ENCODE assay signal across 25 cellular contexts in genomic region chr9:75616841-75617566, GRCh38.
"Had no signal": no experiment of that assay in that cellular context is flagged by ENCODE, and none has a peak within 500 bp of the region (broad histone marks: within the 10 kb centered on the region; RNA-seq: fewer than 3 reads in every experiment).

No MANE protein-coding gene starts in this region.

- H3K4me3 ChIP-seq: adrenal gland, ascending aorta, esophagus muscularis mucosa, gastrocnemius medialis, thoracic aorta, upper lobe of left lung had no signal

- H3K9me3 ChIP-seq: adrenal gland, ascending aorta, esophagus muscularis mucosa, gastrocnemius medialis, thoracic aorta, upper lobe of left lung had no signal

- DNase-seq: activated CD4-positive, alpha-beta T cell treated with anti-CD3 and anti-CD28 coated beads, Interleukin-2, amount 50 U/mL, for 4 hours; activated CD8-positive, alpha-beta memory T cell treated with anti-CD3 and anti-CD28 coated beads for 24 hours; activated CD8-positive, alpha-beta memory T cell treated with anti-CD3 and anti-CD28 coated beads, Interleukin-2, amount 50 U/mL, for 4 hours; activated naive CD4-positive, alpha-beta T cell; activated T-cell treated with anti-CD3 and anti-CD28 coated beads, Interleukin-2, amount 50 U/mL, for 4 hours; adrenal gland; brain microvascular endothelial cell; central memory CD4-positive, alpha-beta T cell; dermis blood vessel endothelial cell; effector memory CD4-positive, alpha-beta T cell; gastrocnemius medialis; hypothalamus; left cardiac atrium; retina; stimulated activated CD4-positive, alpha-beta T cell treated with anti-CD3 and anti-CD28 coated beads, Interleukin-4, amount 100 ng/mL, for 24 hours; stimulated activated naive CD4-positive, alpha-beta T cell treated with Interleukin-2 at 50 U/mL for 16 hours; T-helper 1 cell; upper lobe of left lung had no signal

- H3K9me3 Mint-ChIP-seq: activated T-cell treated with anti-CD3 and anti-CD28 coated beads, Interleukin-2, amount 50 U/mL, for 4 hours; activated T-helper 2 cell treated with anti-CD3 and anti-CD28 coated beads, Interferon-gamma antibody, Interleukin-2, Interleukin-4, amounts not matched to agents 10 μg/mL and 5 μg/mL and 100 μg/mL, durations not matched to agents 14 hours and 24 hours and 36 hours had no signal

- H3K4me3 Mint-ChIP-seq: activated naive CD8-positive, alpha-beta T cell; activated T-cell treated with anti-CD3 and anti-CD28 coated beads, Interleukin-2, amount 50 U/mL, for 4 hours had no signal

- H3K36me3 ChIP-seq: adrenal gland, ascending aorta, brain microvascular endothelial cell, esophagus muscularis mucosa, gastrocnemius medialis, thoracic aorta, upper lobe of left lung had no signal

- H3K27ac Mint-ChIP-seq: activated naive CD8-positive, alpha-beta T cell; activated T-helper 2 cell treated with anti-CD3 and anti-CD28 coated beads, Interferon-gamma antibody, Interleukin-2, Interleukin-4, amounts not matched to agents 10 μg/mL and 5 μg/mL and 100 μg/mL, durations not matched to agents 14 hours and 24 hours and 36 hours had no signal

- H3K27ac ChIP-seq: adrenal gland, ascending aorta, brain microvascular endothelial cell, esophagus muscularis mucosa, gastrocnemius medialis, thoracic aorta, upper lobe of left lung had no signal

- H3K27me3 ChIP-seq: adrenal gland, ascending aorta, brain microvascular endothelial cell, esophagus muscularis mucosa, gastrocnemius medialis, upper lobe of left lung had no signal

- ATAC-seq: activated T-cell treated with anti-CD3 and anti-CD28 coated beads, Interleukin-2, amount 50 U/mL, for 4 hours; gastrocnemius medialis; left cardiac atrium had no signal

- FAIRE-seq: endothelial cell of umbilical vein, TTC549 had no signal

- H3K4me1 ChIP-seq: adrenal gland, gastrocnemius medialis, upper lobe of left lung had no signal

- H3K36me3 Mint-ChIP-seq: activated naive CD8-positive, alpha-beta T cell had no signal
